1 cellular context compared by ENCODE assay signal in genomic region chr1:150564051-150564991, GRCh38.
A peak's percentile ranks its signal among the peaks of the same experiment; 100 is the strongest.
TF ChIP-seq lines count a peak whose summit lies in the region.

No MANE protein-coding gene starts in this region.

TF ChIP-seq in GM12878, 131 proteins besides CTCF, POLR2A, EP300 and RAD21:
- TF ChIP-seq ZZZ3 (IDR thresholded peaks at IDR 0.05; ENCODE audit: control insufficient read depth, insufficient read length, low read depth) = no peak
- no peak for TF ChIP-seq SPI1 (IDR thresholded peaks at IDR 0.05; ENCODE audit: borderline replicate concordance, insufficient read depth, low read depth, low read length)
- TF ChIP-seq, protein P1, sequence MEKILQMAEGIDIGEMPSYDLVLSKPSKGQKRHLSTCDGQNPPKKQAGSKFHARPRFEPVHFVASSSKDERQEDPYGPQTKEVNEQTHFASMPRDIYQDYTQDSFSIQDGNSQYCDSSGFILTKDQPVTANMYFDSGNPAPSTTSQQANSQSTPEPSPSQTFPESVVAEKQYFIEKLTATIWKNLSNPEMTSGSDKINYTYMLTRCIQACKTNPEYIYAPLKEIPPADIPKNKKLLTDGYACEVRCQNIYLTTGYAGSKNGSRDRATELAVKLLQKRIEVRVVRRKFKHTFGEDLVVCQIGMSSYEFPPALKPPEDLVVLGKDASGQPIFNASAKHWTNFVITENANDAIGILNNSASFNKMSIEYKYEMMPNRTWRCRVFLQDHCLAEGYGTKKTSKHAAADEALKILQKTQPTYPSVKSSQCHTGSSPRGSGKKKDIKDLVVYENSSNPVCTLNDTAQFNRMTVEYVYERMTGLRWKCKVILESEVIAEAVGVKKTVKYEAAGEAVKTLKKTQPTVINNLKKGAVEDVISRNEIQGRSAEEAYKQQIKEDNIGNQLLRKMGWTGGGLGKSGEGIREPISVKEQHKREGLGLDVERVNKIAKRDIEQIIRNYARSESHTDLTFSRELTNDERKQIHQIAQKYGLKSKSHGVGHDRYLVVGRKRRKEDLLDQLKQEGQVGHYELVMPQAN (conservative IDR thresholded peaks at IDR 0.05) = no peak
- TF ChIP-seq IKZF2 (IDR thresholded peaks at IDR 0.05) = peak in 1 of 2 experiments; percentile 29; a peak in 1 of 4 replicates
- no peak for TF ChIP-seq CBX3 (IDR thresholded peaks at IDR 0.05; ENCODE audit: borderline replicate concordance, low read depth)
- TF ChIP-seq, protein P2, sequence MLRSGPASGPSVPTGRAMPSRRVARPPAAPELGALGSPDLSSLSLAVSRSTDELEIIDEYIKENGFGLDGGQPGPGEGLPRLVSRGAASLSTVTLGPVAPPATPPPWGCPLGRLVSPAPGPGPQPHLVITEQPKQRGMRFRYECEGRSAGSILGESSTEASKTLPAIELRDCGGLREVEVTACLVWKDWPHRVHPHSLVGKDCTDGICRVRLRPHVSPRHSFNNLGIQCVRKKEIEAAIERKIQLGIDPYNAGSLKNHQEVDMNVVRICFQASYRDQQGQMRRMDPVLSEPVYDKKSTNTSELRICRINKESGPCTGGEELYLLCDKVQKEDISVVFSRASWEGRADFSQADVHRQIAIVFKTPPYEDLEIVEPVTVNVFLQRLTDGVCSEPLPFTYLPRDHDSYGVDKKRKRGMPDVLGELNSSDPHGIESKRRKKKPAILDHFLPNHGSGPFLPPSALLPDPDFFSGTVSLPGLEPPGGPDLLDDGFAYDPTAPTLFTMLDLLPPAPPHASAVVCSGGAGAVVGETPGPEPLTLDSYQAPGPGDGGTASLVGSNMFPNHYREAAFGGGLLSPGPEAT (IDR thresholded peaks at IDR 0.05; ENCODE audit: low read depth) = peak; percentile 63
- no peak for TF ChIP-seq DPF2 (IDR thresholded peaks at IDR 0.05)
- TF ChIP-seq SUPT20H (IDR thresholded peaks at IDR 0.05; ENCODE audit: borderline replicate concordance, control insufficient read depth, low read depth, low read length) = no peak
- TF ChIP-seq, protein P3, sequence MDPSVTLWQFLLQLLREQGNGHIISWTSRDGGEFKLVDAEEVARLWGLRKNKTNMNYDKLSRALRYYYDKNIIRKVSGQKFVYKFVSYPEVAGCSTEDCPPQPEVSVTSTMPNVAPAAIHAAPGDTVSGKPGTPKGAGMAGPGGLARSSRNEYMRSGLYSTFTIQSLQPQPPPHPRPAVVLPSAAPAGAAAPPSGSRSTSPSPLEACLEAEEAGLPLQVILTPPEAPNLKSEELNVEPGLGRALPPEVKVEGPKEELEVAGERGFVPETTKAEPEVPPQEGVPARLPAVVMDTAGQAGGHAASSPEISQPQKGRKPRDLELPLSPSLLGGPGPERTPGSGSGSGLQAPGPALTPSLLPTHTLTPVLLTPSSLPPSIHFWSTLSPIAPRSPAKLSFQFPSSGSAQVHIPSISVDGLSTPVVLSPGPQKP (IDR thresholded peaks at IDR 0.05; ENCODE audit: low read depth, low read length) = no peak
- TF ChIP-seq YBX1 (IDR thresholded peaks at IDR 0.05) = no peak
- TF ChIP-seq IKZF1 (conservative IDR thresholded peaks at IDR 0.05) = peak; percentile 26
- TF ChIP-seq TCF3 (IDR thresholded peaks at IDR 0.05; ENCODE audit: borderline replicate concordance, insufficient read depth, low read depth, low read length) = no peak
- TF ChIP-seq, protein P4, sequence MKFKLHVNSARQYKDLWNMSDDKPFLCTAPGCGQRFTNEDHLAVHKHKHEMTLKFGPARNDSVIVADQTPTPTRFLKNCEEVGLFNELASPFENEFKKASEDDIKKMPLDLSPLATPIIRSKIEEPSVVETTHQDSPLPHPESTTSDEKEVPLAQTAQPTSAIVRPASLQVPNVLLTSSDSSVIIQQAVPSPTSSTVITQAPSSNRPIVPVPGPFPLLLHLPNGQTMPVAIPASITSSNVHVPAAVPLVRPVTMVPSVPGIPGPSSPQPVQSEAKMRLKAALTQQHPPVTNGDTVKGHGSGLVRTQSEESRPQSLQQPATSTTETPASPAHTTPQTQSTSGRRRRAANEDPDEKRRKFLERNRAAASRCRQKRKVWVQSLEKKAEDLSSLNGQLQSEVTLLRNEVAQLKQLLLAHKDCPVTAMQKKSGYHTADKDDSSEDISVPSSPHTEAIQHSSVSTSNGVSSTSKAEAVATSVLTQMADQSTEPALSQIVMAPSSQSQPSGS (IDR thresholded peaks at IDR 0.05; ENCODE audit: low read length) = no peak
- no peak for TF ChIP-seq CHD2 (IDR thresholded peaks at IDR 0.05; ENCODE audit: borderline replicate concordance, low read depth, low read length)
- TF ChIP-seq ZBTB40 (IDR thresholded peaks at IDR 0.05; ENCODE audit: borderline replicate concordance) = peak; percentile 64; the same call in 1 of the 2 replicates
- TF ChIP-seq NFIC (IDR thresholded peaks at IDR 0.05; ENCODE audit: low read depth, low read length) = no peak
- no peak for TF ChIP-seq JUND (IDR thresholded peaks at IDR 0.05; ENCODE audit: low read depth, low read length)
- TF ChIP-seq ZNF384 (IDR thresholded peaks at IDR 0.05; ENCODE audit: borderline replicate concordance, low read depth, low read length) = peak; percentile 4; the same call in 1 of the 2 replicates
- no peak for TF ChIP-seq TCF12 (IDR thresholded peaks at IDR 0.05; ENCODE audit: low read depth, low read length)
- no peak for TF ChIP-seq ZNF687 (IDR thresholded peaks at IDR 0.05)
- no peak for TF ChIP-seq SIN3A (IDR thresholded peaks at IDR 0.05; ENCODE audit: low read depth, low read length)
- TF ChIP-seq RBBP5 (conservative IDR thresholded peaks at IDR 0.05) = no peak
- TF ChIP-seq RAD51 (IDR thresholded peaks at IDR 0.05) = no peak
- no peak for TF ChIP-seq STAT1 (conservative IDR thresholded peaks at IDR 0.05)
- no peak for TF ChIP-seq RB1 (IDR thresholded peaks at IDR 0.05; ENCODE audit: borderline replicate concordance)
- no peak for TF ChIP-seq MXI1 (IDR thresholded peaks at IDR 0.05; ENCODE audit: low read depth, low read length)
- no peak for TF ChIP-seq IRF4 (IDR thresholded peaks at IDR 0.05; ENCODE audit: low read depth, low read length)
- no peak for TF ChIP-seq TCF7 (IDR thresholded peaks at IDR 0.05; ENCODE audit: borderline replicate concordance)
- TF ChIP-seq SUZ12 (IDR thresholded peaks at IDR 0.05; ENCODE audit: unreplicated experiment) = no peak
